ENCODE assay signal across 8 cellular contexts in the genomic region with DNA sequence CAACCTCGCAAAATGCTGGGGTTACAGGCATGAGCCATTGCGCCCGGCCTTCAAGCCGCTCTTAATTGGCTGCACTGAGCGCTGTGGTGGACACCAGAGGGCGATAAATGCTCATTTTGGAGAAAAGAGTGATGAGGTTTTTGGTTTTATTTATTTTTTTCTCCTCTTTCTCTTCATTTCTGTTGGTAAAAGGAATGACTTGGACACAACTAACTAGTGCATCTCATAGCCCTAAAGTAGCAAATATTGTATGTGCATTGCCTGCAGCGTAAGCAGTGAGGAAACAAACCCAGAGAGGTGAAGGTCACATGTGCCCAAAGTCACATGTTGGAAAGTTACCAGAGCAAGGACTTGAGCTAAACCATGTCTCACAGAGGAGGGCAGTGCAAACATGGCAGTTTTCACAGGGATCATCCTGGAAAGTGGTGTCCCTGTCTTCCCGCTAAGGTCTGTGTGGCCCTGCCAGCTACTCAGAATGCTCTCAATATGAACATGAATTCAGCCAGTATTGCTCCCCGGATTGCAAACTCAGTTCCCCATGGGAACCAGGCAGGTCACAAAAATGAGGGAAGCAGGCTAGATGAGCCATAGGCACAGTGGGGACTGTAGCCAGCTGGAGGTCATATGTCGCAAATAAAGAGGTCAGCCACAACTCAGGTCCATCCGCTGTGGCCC. TPM values are rescaled to one million over a fixed set of nuclear protein-coding genes. Genes with fewer than 3 reads are reported as not detected.
DNase-seq lines count a peak whose midpoint lies in the region; FAIRE-seq and TF ChIP-seq lines count a peak whose summit lies in the region.

No MANE protein-coding gene starts in this region.

- CTCF ChIA-PET in AG04449 (lab: Yijun Ruan, JAX): interaction anchor here (0.6 to 19.3 kb wide), 44 partner anchors 9 to 716 kb away, joined by 3 to 995 read pairs (median 4); partner anchors contain the start of gene CD82

- no peaks in the 10 kb centered on the region for H3K79me2 ChIP-seq in astrocyte (ENCODE audit: insufficient read depth, low read length)

- POLR2A ChIA-PET in AG04449 (lab: Yijun Ruan, JAX): interaction anchor here (0.5 to 0.7 kb wide), 2 partner anchors 39 to 60 kb away, joined by 3 to 4 read pairs; no protein-coding TSS in a partner anchor

- H3K4me1 ChIP-seq in astrocyte (ENCODE audit: insufficient read depth, low read length): peaks cover 4% of the 10 kb centered on the region

- H3K4me3 ChIP-seq in AG04449 (ENCODE audit: low read depth, low read length): no peak overlapping the region
- no peak overlapping the region for H3K4me3 ChIP-seq in astrocyte (ENCODE audit: insufficient read depth, low read depth, low read length)

- no peak overlapping the region for H3K27ac ChIP-seq in astrocyte (ENCODE audit: low read depth, low read length)

- H3K4me2 ChIP-seq in astrocyte (ENCODE audit: low read length): no peak overlapping the region

- no peak overlapping the region for H2AFZ ChIP-seq in astrocyte (ENCODE audit: low read depth, low read length)

- DNase-seq in AG04449 (ENCODE audit: low read depth, low spot score) (no peak), HUDEP-2 (lab: John Stamatoyannopoulos, UW; ENCODE audit: unreplicated experiment in 76 of 76) (peak in 63 of 76 experiments; percentile 9 to 85 (median 58)), astrocyte (ENCODE audit: low read depth) (no peak), inferior parietal cortex (ENCODE audit: extremely low spot score) (peak; percentile 85), SIG-M5 treated with dmso at 0.1 percent for 504 hours (lab: John Stamatoyannopoulos, UW; ENCODE audit: unreplicated experiment) (no peak)
- no peak for DNase-seq in T-helper 2 cell treated with Interferon-gamma antibody and Interleukin-4, amounts not matched to agents 5 μg/mL and 100 μg/mL, for 36 hours (ENCODE audit: low spot score)
- peak; percentile 79 for DNase-seq in stimulated activated CD4-positive, alpha-beta T cell treated with anti-CD3 and anti-CD28 coated beads, Interleukin-15, amount 100 ng/mL, for 24 hours

- peak overlapping the region; percentile 31 for H3K27ac Mint-ChIP-seq in T-helper 2 cell treated with Interferon-gamma antibody and Interleukin-4, amounts not matched to agents 5 μg/mL and 100 μg/mL, for 36 hours
- H3K27ac Mint-ChIP-seq in astrocyte (ENCODE audit: unreplicated experiment): peak overlapping the region; percentile 43

- no peaks in the 10 kb centered on the region for H3K9me3 Mint-ChIP-seq in T-helper 2 cell treated with Interferon-gamma antibody and Interleukin-4, amounts not matched to agents 5 μg/mL and 100 μg/mL, for 36 hours
- H3K9me3 Mint-ChIP-seq in astrocyte (ENCODE audit: unreplicated experiment): peaks cover 8% of the 10 kb centered on the region

- H3K4me3 Mint-ChIP-seq in T-helper 2 cell treated with Interferon-gamma antibody and Interleukin-4, amounts not matched to agents 5 μg/mL and 100 μg/mL, for 36 hours: peak overlapping the region; percentile 17
- no peak overlapping the region for H3K4me3 Mint-ChIP-seq in astrocyte (ENCODE audit: unreplicated experiment)

- H3K9me3 ChIP-seq in astrocyte (ENCODE audit: insufficient read depth, low read depth, low read length): no peaks in the 10 kb centered on the region

- peak; percentile 75 for TF ChIP-seq CTCF in AG04449 (IDR thresholded peaks at IDR 0.05; ENCODE audit: insufficient read depth, low read length, missing control alignments)
- TF ChIP-seq CTCF in GM12874 (IDR thresholded peaks at IDR 0.05; ENCODE audit: insufficient read depth, low read depth, low read length): peak; percentile 63
- peak; percentile 69 for TF ChIP-seq CTCF in astrocyte (IDR thresholded peaks at IDR 0.05; ENCODE audit: insufficient read depth, low read depth, low read length)

- H3K27me3 Mint-ChIP-seq in T-helper 2 cell treated with Interferon-gamma antibody and Interleukin-4, amounts not matched to agents 5 μg/mL and 100 μg/mL, for 36 hours (ENCODE audit: low read depth): peaks cover 2% of the 10 kb centered on the region
- peaks cover under 1% of the 10 kb centered on the region for H3K27me3 Mint-ChIP-seq in astrocyte (ENCODE audit: low read depth, unreplicated experiment)

- no peaks in the 10 kb centered on the region for H3K36me3 ChIP-seq in astrocyte (ENCODE audit: insufficient read depth, low read length)

- no peak for FAIRE-seq in astrocyte (lab: Jason Lieb, UNC)

- peaks cover 20% of the 10 kb centered on the region for H3K4me1 Mint-ChIP-seq in T-helper 2 cell treated with Interferon-gamma antibody and Interleukin-4, amounts not matched to agents 5 μg/mL and 100 μg/mL, for 36 hours (ENCODE audit: low read depth)
- H3K4me1 Mint-ChIP-seq in astrocyte (ENCODE audit: low read depth, unreplicated experiment): peaks cover 17% of the 10 kb centered on the region

- no peaks in the 10 kb centered on the region for H3K27me3 ChIP-seq in astrocyte (ENCODE audit: insufficient read depth, low read length)

- H4K20me1 ChIP-seq in astrocyte (ENCODE audit: insufficient read depth, low read length): no peaks in the 10 kb centered on the region

- no peaks in the 10 kb centered on the region for H3K36me3 Mint-ChIP-seq in T-helper 2 cell treated with Interferon-gamma antibody and Interleukin-4, amounts not matched to agents 5 μg/mL and 100 μg/mL, for 36 hours (ENCODE audit: low read depth)
- no peaks in the 10 kb centered on the region for H3K36me3 Mint-ChIP-seq in astrocyte (ENCODE audit: low read depth, unreplicated experiment)

- no peak overlapping the region for H3K9ac ChIP-seq in astrocyte (ENCODE audit: low read length)

RNA-seq across cellular contexts. Expression of gene CD82, which starts 8.6 kb away (rescaled TPM):
- total RNA-seq in astrocyte: 74.5 and 90.6 TPM in 2 replicates

Comparison
In these comparisons a context has a peak if more than half of its experiments do, and no peak if none do; other contexts are left out.
1. DNase-seq: peak in HUDEP-2 (63 of 76), inferior parietal cortex (single experiment) and stimulated activated CD4-positive, alpha-beta T cell treated with anti-CD3 and anti-CD28 coated beads, Interleukin-15, amount 100 ng/mL, for 24 hours (single experiment); none in AG04449 (single experiment), T-helper 2 cell treated with Interferon-gamma antibody and Interleukin-4, amounts not matched to agents 5 μg/mL and 100 μg/mL, for 36 hours (single experiment), astrocyte (single experiment) and SIG-M5 treated with dmso at 0.1 percent for 504 hours (single experiment).
2. Peak in every context shown above with its lines, with median percentiles within 50 percentile points of each other: CTCF ChIP-seq.